ENCODE assay signal across 35 cellular contexts in genomic region chr4:90582087-90582486, GRCh38.
"Had no signal": no experiment of that assay in that cellular context is flagged by ENCODE, and none has a peak within 500 bp of the region (broad histone marks: within the 10 kb centered on the region; RNA-seq: fewer than 3 reads in every experiment).

No MANE protein-coding gene starts in this region.

- H3K27me3 ChIP-seq: adrenal gland, ascending aorta, brain microvascular endothelial cell, esophagus squamous epithelium, hepatocyte, ovary, sigmoid colon, uterus had no signal

- H3K36me3 Mint-ChIP-seq: activated CD4-positive, alpha-beta memory T cell treated with anti-CD3 and anti-CD28 coated beads for 36 hours; activated naive CD8-positive, alpha-beta T cell treated with anti-CD3 and anti-CD28 coated beads for 36 hours; naive thymus-derived CD4-positive, alpha-beta T cell; stimulated activated memory B cell treated with anti-CD40 and anti-IgM and Interleukin-4, amounts not matched to agents 10 μg/mL and 1 μg/mL and 100 μg/mL, for 72 hours; type B pancreatic cell had no signal

- H3K4me3 Mint-ChIP-seq: activated CD4-positive, alpha-beta memory T cell treated with anti-CD3 and anti-CD28 coated beads for 36 hours; activated CD4-positive, alpha-beta T cell treated with anti-CD3 and anti-CD28 coated beads, Interleukin-2, amount 10 ng/mL, durations not matched to agents 24 days and 14 days; activated naive CD4-positive, alpha-beta T cell treated with anti-CD3 and anti-CD28 coated beads for 36 hours; activated naive CD8-positive, alpha-beta T cell treated with anti-CD3 and anti-CD28 coated beads for 36 hours; activated T-helper 1 cell treated with anti-CD3 and anti-CD28 coated beads, Interleukin-12 subunit alpha, Interleukin-12 subunit beta, Interleukin-2, Interleukin-4 antibody, amounts not matched to agents 30 ng/mL and 10 ng/mL and 1 ng/mL, durations not matched to agents 14 hours and 24 hours and 36 hours; endodermal cell; naive thymus-derived CD4-positive, alpha-beta T cell; stimulated activated memory B cell treated with anti-CD40 and anti-IgM and Interleukin-4, amounts not matched to agents 10 μg/mL and 1 μg/mL and 100 μg/mL, for 72 hours; stimulated activated naive CD8-positive, alpha-beta T cell treated with anti-CD3 and anti-CD28 coated beads, Interleukin-15, amount 100 ng/mL, for 72 hours; T-helper 1 cell treated with Interleukin-12 subunit alpha and Interleukin-12 subunit beta and Interleukin-4 antibody, amounts not matched to agents 30 μg/mL and 1 μg/mL, for 36 hours; type B pancreatic cell had no signal

- H3K9me3 Mint-ChIP-seq: activated CD4-positive, alpha-beta memory T cell treated with anti-CD3 and anti-CD28 coated beads for 36 hours; activated CD4-positive, alpha-beta T cell treated with anti-CD3 and anti-CD28 coated beads, Interleukin-2, amount 10 ng/mL, durations not matched to agents 24 days and 14 days; activated naive CD4-positive, alpha-beta T cell treated with anti-CD3 and anti-CD28 coated beads for 36 hours; activated naive CD8-positive, alpha-beta T cell treated with anti-CD3 and anti-CD28 coated beads for 36 hours; activated T-helper 1 cell treated with anti-CD3 and anti-CD28 coated beads, Interleukin-12 subunit alpha, Interleukin-12 subunit beta, Interleukin-2, Interleukin-4 antibody, amounts not matched to agents 30 ng/mL and 10 ng/mL and 1 ng/mL, durations not matched to agents 14 hours and 24 hours and 36 hours; endodermal cell; stimulated activated memory B cell treated with anti-CD40 and anti-IgM and Interleukin-4, amounts not matched to agents 10 μg/mL and 1 μg/mL and 100 μg/mL, for 72 hours; stimulated activated naive CD8-positive, alpha-beta T cell treated with anti-CD3 and anti-CD28 coated beads, Interleukin-15, amount 100 ng/mL, for 72 hours; T-helper 1 cell treated with Interleukin-12 subunit alpha and Interleukin-12 subunit beta and Interleukin-4 antibody, amounts not matched to agents 30 μg/mL and 1 μg/mL, for 36 hours; type B pancreatic cell had no signal

- H3K4me1 ChIP-seq: adrenal gland, ascending aorta, esophagus squamous epithelium, prostate gland, sigmoid colon, uterus had no signal

- H2AFZ ChIP-seq: hepatocyte had no signal

- H3K79me2 ChIP-seq: hepatocyte had no signal

- H3K4me3 ChIP-seq: adrenal gland, ascending aorta, esophagus squamous epithelium, hepatocyte, ovary, prostate gland, sigmoid colon, smooth muscle cell, uterus had no signal

- DNase-seq: activated CD4-positive, alpha-beta memory T cell treated with anti-CD3 and anti-CD28 coated beads for 36 hours; activated CD4-positive, alpha-beta T cell treated with anti-CD3 and anti-CD28 coated beads, Interleukin-2, amount 10 ng/mL, durations not matched to agents 24 days and 14 days; activated CD8-positive, alpha-beta memory T cell treated with anti-CD3 and anti-CD28 coated beads, Interleukin-2, amount 50 U/mL, for 4 hours; activated effector memory CD4-positive, alpha-beta T cell treated with anti-CD3 and anti-CD28 coated beads, Interleukin-2, amount 50 U/mL, for 16 hours; activated naive CD4-positive, alpha-beta T cell treated with anti-CD3 and anti-CD28 coated beads for 36 hours; activated naive CD8-positive, alpha-beta T cell treated with anti-CD3 and anti-CD28 coated beads for 36 hours; activated T-cell treated with anti-CD3 and anti-CD28 coated beads, Interleukin-2, amount 50 U/mL, for 1 hour; adrenal gland; brain microvascular endothelial cell; endodermal cell; esophagus squamous epithelium; foreskin melanocyte; left cardiac atrium; midbrain; naive thymus-derived CD4-positive, alpha-beta T cell; ovary; sigmoid colon; stimulated activated CD4-positive, alpha-beta T cell treated with anti-CD3 and anti-CD28 coated beads, Interleukin-1b, Interleukin-23, amount 100 ng/mL, for 48 hours; stimulated activated CD4-positive, alpha-beta T cell treated with anti-CD3 and anti-CD28 coated beads, Interleukin-4, amount 100 ng/mL, for 4 hours; stimulated activated CD8-positive, alpha-beta memory T cell treated with anti-CD3 and anti-CD28 coated beads, Interleukin-4, amount 100 ng/mL, for 48 hours; stimulated activated naive CD8-positive, alpha-beta T cell treated with anti-CD3 and anti-CD28 coated beads, Interleukin-15, amount 100 ng/mL, for 72 hours; substantia nigra; T-helper 9 cell; uterus had no signal

- H3K36me3 ChIP-seq: adrenal gland, ascending aorta, brain microvascular endothelial cell, esophagus squamous epithelium, ovary, prostate gland, sigmoid colon, uterus had no signal

- H3K4me2 ChIP-seq: hepatocyte, smooth muscle cell had no signal

- H3K27ac ChIP-seq: adrenal gland, ascending aorta, brain microvascular endothelial cell, epithelial cell of prostate, esophagus squamous epithelium, hepatocyte, ovary, prostate gland, sigmoid colon, uterus, VCaP had no signal

- ATAC-seq: activated CD4-positive, CD25-positive, alpha-beta regulatory T cell treated with anti-CD3 and anti-CD28 coated beads, Interleukin-2, amount 50 U/mL, for 24 hours; left cardiac atrium; naive thymus-derived CD4-positive, alpha-beta T cell; stimulated activated memory B cell treated with anti-CD40 and anti-IgM and Interleukin-4, amounts not matched to agents 10 μg/mL and 1 μg/mL and 100 μg/mL, for 72 hours; stimulated activated naive CD8-positive, alpha-beta T cell treated with anti-CD3 and anti-CD28 coated beads, Interleukin-15, amount 100 ng/mL, for 72 hours had no signal

- H3K4me1 Mint-ChIP-seq: activated CD4-positive, alpha-beta T cell treated with anti-CD3 and anti-CD28 coated beads, Interleukin-2, amount 10 ng/mL, durations not matched to agents 24 days and 14 days; activated naive CD8-positive, alpha-beta T cell treated with anti-CD3 and anti-CD28 coated beads for 36 hours; endodermal cell; naive thymus-derived CD4-positive, alpha-beta T cell; stimulated activated memory B cell treated with anti-CD40 and anti-IgM and Interleukin-4, amounts not matched to agents 10 μg/mL and 1 μg/mL and 100 μg/mL, for 72 hours; stimulated activated naive CD8-positive, alpha-beta T cell treated with anti-CD3 and anti-CD28 coated beads, Interleukin-15, amount 100 ng/mL, for 72 hours had no signal

- H3K27me3 Mint-ChIP-seq: activated CD4-positive, alpha-beta memory T cell treated with anti-CD3 and anti-CD28 coated beads for 36 hours; activated CD4-positive, alpha-beta T cell treated with anti-CD3 and anti-CD28 coated beads, Interleukin-2, amount 10 ng/mL, durations not matched to agents 24 days and 14 days; activated naive CD8-positive, alpha-beta T cell treated with anti-CD3 and anti-CD28 coated beads for 36 hours; naive thymus-derived CD4-positive, alpha-beta T cell; stimulated activated memory B cell treated with anti-CD40 and anti-IgM and Interleukin-4, amounts not matched to agents 10 μg/mL and 1 μg/mL and 100 μg/mL, for 72 hours; stimulated activated naive CD8-positive, alpha-beta T cell treated with anti-CD3 and anti-CD28 coated beads, Interleukin-15, amount 100 ng/mL, for 72 hours; type B pancreatic cell had no signal

- H3K27ac Mint-ChIP-seq: activated CD4-positive, alpha-beta memory T cell treated with anti-CD3 and anti-CD28 coated beads for 36 hours; activated CD4-positive, alpha-beta T cell treated with anti-CD3 and anti-CD28 coated beads, Interleukin-2, amount 10 ng/mL, durations not matched to agents 24 days and 14 days; activated naive CD4-positive, alpha-beta T cell treated with anti-CD3 and anti-CD28 coated beads for 36 hours; activated naive CD8-positive, alpha-beta T cell treated with anti-CD3 and anti-CD28 coated beads for 36 hours; activated T-helper 1 cell treated with anti-CD3 and anti-CD28 coated beads, Interleukin-12 subunit alpha, Interleukin-12 subunit beta, Interleukin-2, Interleukin-4 antibody, amounts not matched to agents 30 ng/mL and 10 ng/mL and 1 ng/mL, durations not matched to agents 14 hours and 24 hours and 36 hours; endodermal cell; naive thymus-derived CD4-positive, alpha-beta T cell; stimulated activated memory B cell treated with anti-CD40 and anti-IgM and Interleukin-4, amounts not matched to agents 10 μg/mL and 1 μg/mL and 100 μg/mL, for 72 hours; stimulated activated naive CD8-positive, alpha-beta T cell treated with anti-CD3 and anti-CD28 coated beads, Interleukin-15, amount 100 ng/mL, for 72 hours; T-helper 1 cell treated with Interleukin-12 subunit alpha and Interleukin-12 subunit beta and Interleukin-4 antibody, amounts not matched to agents 30 μg/mL and 1 μg/mL, for 36 hours; type B pancreatic cell had no signal

- H3K9me3 ChIP-seq: adrenal gland, ascending aorta, esophagus squamous epithelium, ovary, prostate gland, sigmoid colon, uterus had no signal
